1 cellular context compared by ENCODE assay signal in genomic region chr7:36796850-36797618, GRCh38.
A peak's percentile ranks its signal among the peaks of the same experiment; 100 is the strongest.
TF ChIP-seq lines count a peak whose summit lies in the region.

No MANE protein-coding gene starts in this region.

TF ChIP-seq in HepG2, 621 proteins besides CTCF, POLR2A, EP300 and RAD21 (continued from another document):
- TF ChIP-seq BRF2 (CRISPR knock-in tag; IDR thresholded peaks at IDR 0.05) (no peak), TOE1 (CRISPR knock-in tag; IDR thresholded peaks at IDR 0.05) (no peak), ZNF710 (CRISPR knock-in tag; IDR thresholded peaks at IDR 0.05; ENCODE audit: borderline replicate concordance) (no peak), CEBPG (CRISPR knock-in tag; IDR thresholded peaks at IDR 0.05) (no peak), ZBTB20 (CRISPR knock-in tag; IDR thresholded peaks at IDR 0.05; ENCODE audit: borderline replicate concordance, low read depth) (peak; percentile 38; the same call in 1 of the 2 replicates), POLR2AphosphoS2 (IDR thresholded peaks at IDR 0.05; ENCODE audit: low read depth, low read length) (no peak), ESRRA (CRISPR knock-in tag; IDR thresholded peaks at IDR 0.05; ENCODE audit: low read depth) (peak; percentile 70; the same call in 1 of the 2 replicates), GPN1 (CRISPR knock-in tag; IDR thresholded peaks at IDR 0.05; ENCODE audit: borderline replicate concordance) (no peak), PHF21A (CRISPR knock-in tag; IDR thresholded peaks at IDR 0.05) (peak; percentile 38; the same call in 1 of the 2 replicates), TFAP4 (IDR thresholded peaks at IDR 0.05; ENCODE audit: borderline replicate concordance, low read depth) (peak; percentile 81; the same call in 1 of the 2 replicates), CAMTA2 (CRISPR knock-in tag; IDR thresholded peaks at IDR 0.05; ENCODE audit: borderline replicate concordance) (no peak), HDAC1 (CRISPR knock-in tag; IDR thresholded peaks at IDR 0.05) (peak; percentile 85), NR0B2 (CRISPR knock-in tag; IDR thresholded peaks at IDR 0.05) (no peak), ZEB1 (IDR thresholded peaks at IDR 0.05; ENCODE audit: insufficient replicate concordance, low read depth) (peak; percentile 33), ZNF235 (CRISPR knock-in tag; IDR thresholded peaks at IDR 0.05; ENCODE audit: borderline replicate concordance) (no peak), CBX1 (IDR thresholded peaks at IDR 0.05; ENCODE audit: low read depth) (no peak), POGZ (CRISPR knock-in tag; IDR thresholded peaks at IDR 0.05) (peak; percentile 92), ZNF281 (CRISPR knock-in tag; IDR thresholded peaks at IDR 0.05; ENCODE audit: borderline replicate concordance) (no peak; the same call in 1 of the 2 replicates), AGO2 (optimal IDR thresholded peaks at IDR 0.05; ENCODE audit: low read depth, low read length) (no peak), AKNA (CRISPR knock-in tag; IDR thresholded peaks at IDR 0.05; ENCODE audit: borderline replicate concordance) (no peak), ATF6 (CRISPR knock-in tag; conservative IDR thresholded peaks at IDR 0.05) (no peak), ZNF260 (CRISPR knock-in tag; IDR thresholded peaks at IDR 0.05; ENCODE audit: borderline replicate concordance, low read depth) (no peak), FOXK1 (CRISPR knock-in tag; IDR thresholded peaks at IDR 0.05; ENCODE audit: borderline replicate concordance, low read depth) (no peak), ZNF674 (CRISPR knock-in tag; IDR thresholded peaks at IDR 0.05; ENCODE audit: low read depth) (no peak), ZNF703 (CRISPR knock-in tag; IDR thresholded peaks at IDR 0.05; ENCODE audit: borderline replicate concordance) (no peak), ZNF530 (CRISPR knock-in tag; IDR thresholded peaks at IDR 0.05; ENCODE audit: low read depth) (no peak), ZNF30 (CRISPR knock-in tag; IDR thresholded peaks at IDR 0.05) (no peak), PAWR (CRISPR knock-in tag; IDR thresholded peaks at IDR 0.05; ENCODE audit: borderline replicate concordance) (no peak), ZNF788 (CRISPR knock-in tag; IDR thresholded peaks at IDR 0.05; ENCODE audit: borderline replicate concordance) (0 out of 2 replicates have a peak, but pooled peaks have one; percentile 27), SKI (IDR thresholded peaks at IDR 0.05; ENCODE audit: partially characterized antibody) (no peak), SNAI1 (CRISPR knock-in tag; IDR thresholded peaks at IDR 0.05; ENCODE audit: borderline replicate concordance) (no peak), ATAD3A (CRISPR knock-in tag; IDR thresholded peaks at IDR 0.05) (no peak), TARDBP (CRISPR knock-in tag; IDR thresholded peaks at IDR 0.05) (peak; percentile 61; the same call in 1 of the 2 replicates), ZNF343 (CRISPR knock-in tag; IDR thresholded peaks at IDR 0.05) (no peak), TEAD2 (CRISPR knock-in tag; IDR thresholded peaks at IDR 0.05) (no peak), CHCHD3 (CRISPR knock-in tag; IDR thresholded peaks at IDR 0.05) (no peak)
